In the genomic region with DNA sequence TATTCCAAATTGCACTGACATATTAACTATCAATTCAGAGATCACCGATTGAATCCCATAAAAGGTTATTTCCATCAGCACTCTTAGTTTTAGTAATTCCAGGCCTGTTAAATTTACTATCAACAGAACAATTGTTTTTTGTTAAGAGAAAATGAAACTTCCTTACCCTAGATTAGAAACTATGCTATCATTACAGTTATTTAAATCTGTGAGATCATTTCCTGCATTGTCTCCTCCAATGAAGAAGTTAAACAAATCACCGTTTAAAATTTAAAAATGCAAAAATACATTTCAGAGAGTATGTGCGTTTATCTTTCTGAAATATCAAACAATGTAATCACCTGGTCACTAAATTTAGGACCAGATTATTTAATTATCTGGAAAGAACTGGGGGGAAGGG, we compare ENCODE assay signal across 1 cellular context.
A peak's percentile ranks its signal among the peaks of the same experiment; 100 is the strongest.
TF ChIP-seq lines count a peak whose summit lies in the region.

No MANE protein-coding gene starts in this region.

TF ChIP-seq in GM12878, 131 proteins besides CTCF, POLR2A, EP300 and RAD21:
- TF ChIP-seq JUNB (IDR thresholded peaks at IDR 0.05) (peak; percentile 55), PAX8 (IDR thresholded peaks at IDR 0.05) (no peak), ZZZ3 (IDR thresholded peaks at IDR 0.05; ENCODE audit: control insufficient read depth, insufficient read length, low read depth) (no peak), POLR2AphosphoS5 (IDR thresholded peaks at IDR 0.05; ENCODE audit: low read length) (no peak), TAF1 (IDR thresholded peaks at IDR 0.05; ENCODE audit: borderline replicate concordance, low read depth, low read length) (no peak), RCOR1 (conservative IDR thresholded peaks at IDR 0.05; ENCODE audit: low read depth, low read length) (no peak), FOXM1 (IDR thresholded peaks at IDR 0.05; ENCODE audit: low read depth, low read length) (peak; percentile 49; the same call in 1 of the 2 replicates), IKZF1 (conservative IDR thresholded peaks at IDR 0.05) (no peak), SMARCA5 (IDR thresholded peaks at IDR 0.05) (no peak), PKNOX1 (IDR thresholded peaks at IDR 0.05) (0 out of 2 replicates have a peak, but pooled peaks have one; percentile 1), ATF7 (IDR thresholded peaks at IDR 0.05; ENCODE audit: low read depth) (peak; percentile 71), EGR1 (IDR thresholded peaks at IDR 0.05; ENCODE audit: borderline replicate concordance in 1 of 2, low read depth in 2 of 2, low read length in 2 of 2) (no peak), ZNF24 (IDR thresholded peaks at IDR 0.05) (no peak), HCFC1 (IDR thresholded peaks at IDR 0.05; ENCODE audit: low read length) (no peak), TCF3 (IDR thresholded peaks at IDR 0.05; ENCODE audit: borderline replicate concordance, insufficient read depth, low read depth, low read length) (no peak), TBL1XR1 (IDR thresholded peaks at IDR 0.05; ENCODE audit: low read depth, low read length) (no peak), ASH2L (IDR thresholded peaks at IDR 0.05; ENCODE audit: borderline replicate concordance, low read depth) (no peak), CBX5 (IDR thresholded peaks at IDR 0.05; ENCODE audit: low read depth) (no peak), CREM (IDR thresholded peaks at IDR 0.05; ENCODE audit: low read depth) (0 out of 2 replicates have a peak, but pooled peaks have one; percentile 37), GABPA (IDR thresholded peaks at IDR 0.05; ENCODE audit: low read depth) (peak; percentile 47; the same call in 1 of the 2 replicates), GATAD2B (conservative IDR thresholded peaks at IDR 0.05; ENCODE audit: low read depth) (no peak), RB1 (IDR thresholded peaks at IDR 0.05; ENCODE audit: borderline replicate concordance) (no peak), ZNF217 (IDR thresholded peaks at IDR 0.05) (no peak), RELA (IDR thresholded peaks at IDR 0.05; ENCODE audit: borderline replicate concordance, partially characterized antibody) (no peak), SMAD1 (IDR thresholded peaks at IDR 0.05; ENCODE audit: low read depth, partially characterized antibody) (no peak), MTA2 (IDR thresholded peaks at IDR 0.05; ENCODE audit: low read depth) (no peak), EED (IDR thresholded peaks at IDR 0.05; ENCODE audit: low read depth) (no peak), NBN (IDR thresholded peaks at IDR 0.05) (no peak), ZNF384 (IDR thresholded peaks at IDR 0.05; ENCODE audit: borderline replicate concordance, low read depth, low read length) (no peak), SMC3 (IDR thresholded peaks at IDR 0.05; ENCODE audit: borderline replicate concordance, low read length) (no peak), RBBP5 (conservative IDR thresholded peaks at IDR 0.05) (no peak), WRNIP1 (IDR thresholded peaks at IDR 0.05; ENCODE audit: borderline replicate concordance, low read depth, low read length) (no peak), STAT3 (IDR thresholded peaks at IDR 0.05; ENCODE audit: low read depth, low read length) (no peak), SUPT20H (IDR thresholded peaks at IDR 0.05; ENCODE audit: borderline replicate concordance, control insufficient read depth, low read depth, low read length) (no peak), CREB1 (IDR thresholded peaks at IDR 0.05; ENCODE audit: low read depth) (peak; percentile 33; the same call in 1 of the 2 replicates)
- TF ChIP-seq, protein P1, sequence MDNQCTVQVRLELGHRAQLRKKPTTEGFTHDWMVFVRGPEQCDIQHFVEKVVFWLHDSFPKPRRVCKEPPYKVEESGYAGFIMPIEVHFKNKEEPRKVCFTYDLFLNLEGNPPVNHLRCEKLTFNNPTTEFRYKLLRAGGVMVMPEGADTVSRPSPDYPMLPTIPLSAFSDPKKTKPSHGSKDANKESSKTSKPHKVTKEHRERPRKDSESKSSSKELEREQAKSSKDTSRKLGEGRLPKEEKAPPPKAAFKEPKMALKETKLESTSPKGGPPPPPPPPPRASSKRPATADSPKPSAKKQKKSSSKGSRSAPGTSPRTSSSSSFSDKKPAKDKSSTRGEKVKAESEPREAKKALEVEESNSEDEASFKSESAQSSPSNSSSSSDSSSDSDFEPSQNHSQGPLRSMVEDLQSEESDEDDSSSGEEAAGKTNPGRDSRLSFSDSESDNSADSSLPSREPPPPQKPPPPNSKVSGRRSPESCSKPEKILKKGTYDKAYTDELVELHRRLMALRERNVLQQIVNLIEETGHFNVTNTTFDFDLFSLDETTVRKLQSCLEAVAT (IDR thresholded peaks at IDR 0.05), result 0 out of 2 replicates have a peak, but pooled peaks have one; percentile 36
- TF ChIP-seq, protein P2, sequence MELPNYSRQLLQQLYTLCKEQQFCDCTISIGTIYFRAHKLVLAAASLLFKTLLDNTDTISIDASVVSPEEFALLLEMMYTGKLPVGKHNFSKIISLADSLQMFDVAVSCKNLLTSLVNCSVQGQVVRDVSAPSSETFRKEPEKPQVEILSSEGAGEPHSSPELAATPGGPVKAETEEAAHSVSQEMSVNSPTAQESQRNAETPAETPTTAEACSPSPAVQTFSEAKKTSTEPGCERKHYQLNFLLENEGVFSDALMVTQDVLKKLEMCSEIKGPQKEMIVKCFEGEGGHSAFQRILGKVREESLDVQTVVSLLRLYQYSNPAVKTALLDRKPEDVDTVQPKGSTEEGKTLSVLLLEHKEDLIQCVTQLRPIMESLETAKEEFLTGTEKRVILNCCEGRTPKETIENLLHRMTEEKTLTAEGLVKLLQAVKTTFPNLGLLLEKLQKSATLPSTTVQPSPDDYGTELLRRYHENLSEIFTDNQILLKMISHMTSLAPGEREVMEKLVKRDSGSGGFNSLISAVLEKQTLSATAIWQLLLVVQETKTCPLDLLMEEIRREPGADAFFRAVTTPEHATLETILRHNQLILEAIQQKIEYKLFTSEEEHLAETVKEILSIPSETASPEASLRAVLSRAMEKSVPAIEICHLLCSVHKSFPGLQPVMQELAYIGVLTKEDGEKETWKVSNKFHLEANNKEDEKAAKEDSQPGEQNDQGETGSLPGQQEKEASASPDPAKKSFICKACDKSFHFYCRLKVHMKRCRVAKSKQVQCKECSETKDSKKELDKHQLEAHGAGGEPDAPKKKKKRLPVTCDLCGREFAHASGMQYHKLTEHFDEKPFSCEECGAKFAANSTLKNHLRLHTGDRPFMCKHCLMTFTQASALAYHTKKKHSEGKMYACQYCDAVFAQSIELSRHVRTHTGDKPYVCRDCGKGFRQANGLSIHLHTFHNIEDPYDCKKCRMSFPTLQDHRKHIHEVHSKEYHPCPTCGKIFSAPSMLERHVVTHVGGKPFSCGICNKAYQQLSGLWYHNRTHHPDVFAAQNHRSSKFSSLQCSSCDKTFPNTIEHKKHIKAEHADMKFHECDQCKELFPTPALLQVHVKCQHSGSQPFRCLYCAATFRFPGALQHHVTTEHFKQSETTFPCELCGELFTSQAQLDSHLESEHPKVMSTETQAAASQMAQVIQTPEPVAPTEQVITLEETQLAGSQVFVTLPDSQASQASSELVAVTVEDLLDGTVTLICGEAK (IDR thresholded peaks at IDR 0.05; ENCODE audit: borderline replicate concordance), result no peak
- TF ChIP-seq, protein P3, sequence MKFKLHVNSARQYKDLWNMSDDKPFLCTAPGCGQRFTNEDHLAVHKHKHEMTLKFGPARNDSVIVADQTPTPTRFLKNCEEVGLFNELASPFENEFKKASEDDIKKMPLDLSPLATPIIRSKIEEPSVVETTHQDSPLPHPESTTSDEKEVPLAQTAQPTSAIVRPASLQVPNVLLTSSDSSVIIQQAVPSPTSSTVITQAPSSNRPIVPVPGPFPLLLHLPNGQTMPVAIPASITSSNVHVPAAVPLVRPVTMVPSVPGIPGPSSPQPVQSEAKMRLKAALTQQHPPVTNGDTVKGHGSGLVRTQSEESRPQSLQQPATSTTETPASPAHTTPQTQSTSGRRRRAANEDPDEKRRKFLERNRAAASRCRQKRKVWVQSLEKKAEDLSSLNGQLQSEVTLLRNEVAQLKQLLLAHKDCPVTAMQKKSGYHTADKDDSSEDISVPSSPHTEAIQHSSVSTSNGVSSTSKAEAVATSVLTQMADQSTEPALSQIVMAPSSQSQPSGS (IDR thresholded peaks at IDR 0.05; ENCODE audit: low read length), result peak; percentile 67
- TF ChIP-seq, protein P4, sequence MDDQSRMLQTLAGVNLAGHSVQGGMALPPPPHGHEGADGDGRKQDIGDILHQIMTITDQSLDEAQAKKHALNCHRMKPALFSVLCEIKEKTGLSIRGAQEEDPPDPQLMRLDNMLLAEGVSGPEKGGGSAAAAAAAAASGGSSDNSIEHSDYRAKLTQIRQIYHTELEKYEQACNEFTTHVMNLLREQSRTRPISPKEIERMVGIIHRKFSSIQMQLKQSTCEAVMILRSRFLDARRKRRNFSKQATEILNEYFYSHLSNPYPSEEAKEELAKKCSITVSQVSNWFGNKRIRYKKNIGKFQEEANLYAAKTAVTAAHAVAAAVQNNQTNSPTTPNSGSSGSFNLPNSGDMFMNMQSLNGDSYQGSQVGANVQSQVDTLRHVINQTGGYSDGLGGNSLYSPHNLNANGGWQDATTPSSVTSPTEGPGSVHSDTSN (IDR thresholded peaks at IDR 0.05; ENCODE audit: insufficient replicate concordance, low read depth, low read length), result no peak
- TF ChIP-seq, protein P5, sequence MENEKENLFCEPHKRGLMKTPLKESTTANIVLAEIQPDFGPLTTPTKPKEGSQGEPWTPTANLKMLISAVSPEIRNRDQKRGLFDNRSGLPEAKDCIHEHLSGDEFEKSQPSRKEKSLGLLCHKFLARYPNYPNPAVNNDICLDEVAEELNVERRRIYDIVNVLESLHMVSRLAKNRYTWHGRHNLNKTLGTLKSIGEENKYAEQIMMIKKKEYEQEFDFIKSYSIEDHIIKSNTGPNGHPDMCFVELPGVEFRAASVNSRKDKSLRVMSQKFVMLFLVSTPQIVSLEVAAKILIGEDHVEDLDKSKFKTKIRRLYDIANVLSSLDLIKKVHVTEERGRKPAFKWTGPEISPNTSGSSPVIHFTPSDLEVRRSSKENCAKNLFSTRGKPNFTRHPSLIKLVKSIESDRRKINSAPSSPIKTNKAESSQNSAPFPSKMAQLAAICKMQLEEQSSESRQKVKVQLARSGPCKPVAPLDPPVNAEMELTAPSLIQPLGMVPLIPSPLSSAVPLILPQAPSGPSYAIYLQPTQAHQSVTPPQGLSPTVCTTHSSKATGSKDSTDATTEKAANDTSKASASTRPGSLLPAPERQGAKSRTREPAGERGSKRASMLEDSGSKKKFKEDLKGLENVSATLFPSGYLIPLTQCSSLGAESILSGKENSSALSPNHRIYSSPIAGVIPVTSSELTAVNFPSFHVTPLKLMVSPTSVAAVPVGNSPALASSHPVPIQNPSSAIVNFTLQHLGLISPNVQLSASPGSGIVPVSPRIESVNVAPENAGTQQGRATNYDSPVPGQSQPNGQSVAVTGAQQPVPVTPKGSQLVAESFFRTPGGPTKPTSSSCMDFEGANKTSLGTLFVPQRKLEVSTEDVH (IDR thresholded peaks at IDR 0.05; ENCODE audit: low read depth, partially characterized antibody), result no peak
